In the genomic region with DNA sequence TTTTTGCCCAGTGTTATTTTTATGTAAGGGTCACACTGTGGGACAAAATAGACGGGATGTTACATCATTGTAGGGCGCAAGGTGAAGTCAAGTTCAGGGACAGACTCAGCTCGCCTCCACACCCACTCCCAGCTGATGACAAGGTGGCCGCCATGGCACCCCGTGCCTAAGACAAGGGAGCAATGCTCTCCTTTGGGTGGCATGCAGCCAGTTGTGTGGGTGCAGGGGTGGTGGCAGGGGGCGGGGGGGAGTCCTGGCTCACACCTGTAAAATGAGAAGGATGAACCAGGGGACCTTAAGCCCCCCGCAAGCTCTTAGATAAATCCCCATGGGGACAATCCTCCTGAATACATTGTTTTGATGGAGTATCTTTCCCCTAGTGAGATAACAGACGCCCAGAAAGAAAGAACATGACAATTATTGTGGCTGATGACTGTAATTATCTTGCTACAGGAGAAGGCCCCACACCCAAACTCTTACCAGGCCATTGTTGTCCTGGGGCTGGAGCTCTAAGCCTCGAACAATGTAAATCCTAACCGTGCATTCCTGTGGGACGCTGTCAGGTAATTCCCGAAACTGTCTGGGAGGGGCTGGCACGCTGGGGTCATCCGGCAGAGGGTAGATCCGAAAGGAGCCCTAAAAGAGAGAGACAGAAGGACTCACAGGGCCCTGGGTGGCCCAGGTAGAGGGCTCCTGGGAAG, we compare ENCODE assay signal across 16 cellular contexts.
DNase-seq lines count a peak whose midpoint lies in the region; ATAC-seq, FAIRE-seq and TF ChIP-seq lines count a peak whose summit lies in the region.
"Had no signal": no experiment of that assay in that cellular context is flagged by ENCODE, and none has a peak within 500 bp of the region (broad histone marks: within the 10 kb centered on the region; RNA-seq: fewer than 3 reads in every experiment).

No MANE protein-coding gene starts in this region.

- H3K4ac ChIP-seq in mesendoderm (ENCODE audit: low read depth, low read length): peak overlapping the region; percentile 95

- H4K8ac ChIP-seq in mesendoderm (ENCODE audit: low read depth, low read length): peak overlapping the region; percentile 67

- no peaks in the 10 kb centered on the region for H3K79me2 ChIP-seq in mesendoderm (ENCODE audit: control insufficient read depth, insufficient read depth, low read length)

- H3K4me2 ChIP-seq in mesendoderm (ENCODE audit: low read length): no peak overlapping the region

- no peak overlapping the region for H3K4me3 ChIP-seq in HEK293 (ENCODE audit: low read depth, low read length)
- H3K4me3 ChIP-seq in bronchial epithelial cell (ENCODE audit: low read depth, low read length): no peak overlapping the region
- H3K4me3 ChIP-seq in mesendoderm (ENCODE audit: low read length): no peak overlapping the region
- H3K4me3 ChIP-seq in body of pancreas: no peak overlapping the region
- H3K4me3 ChIP-seq: left ventricle myocardium inferior, ovary, thyroid gland had no signal

- CTCF ChIA-PET in HEK293 (lab: Yijun Ruan, JAX): interaction anchor here (0.6 to 1.0 kb wide), 4 partner anchors 15 to 253 kb away, joined by 3 to 5 read pairs (median 3); no protein-coding TSS in a partner anchor

- peak overlapping the region; percentile 54 for H3K18ac ChIP-seq in mesendoderm (ENCODE audit: low read length)

- H2BK5ac ChIP-seq in mesendoderm (ENCODE audit: low read length): peak overlapping the region; percentile 95

- ATAC-seq in HG03520 (IDR thresholded peaks at IDR 0.05; ENCODE audit: unreplicated experiment) (no peak), HG02610 (IDR thresholded peaks at IDR 0.05; ENCODE audit: unreplicated experiment) (no peak), body of pancreas (no peak), GM21528 (IDR thresholded peaks at IDR 0.05; ENCODE audit: low FRiP score, unreplicated experiment) (no peak)
- ATAC-seq: stimulated activated effector memory CD8-positive, alpha-beta T cell treated with anti-CD3 and anti-CD28 coated beads, Interleukin-12 subunit alpha, Interleukin-12 subunit beta, amount 100 ng/mL, for 72 hours had no signal

- POLR2A ChIA-PET in HEK293 (lab: Yijun Ruan, JAX): no interaction called here

- no peak for TF ChIP-seq POLR2A in body of pancreas (IDR thresholded peaks at IDR 0.05)

- no peak overlapping the region for H2AK5ac ChIP-seq in mesendoderm (ENCODE audit: low read length)

- WGBS in mesendoderm (ENCODE audit: extremely low coverage, insufficient coverage, low lambda C conversion rate): no CpG with 5 or more reads among the region's 15 CpGs
- WGBS in body of pancreas, 2 donors: 55 to 57% methylated on average over 14 to 15 of the region's 15 CpGs

- FAIRE-seq in bronchial epithelial cell (lab: Jason Lieb, UNC): no peak

- H3K79me1 ChIP-seq in mesendoderm (ENCODE audit: low read length): no peaks in the 10 kb centered on the region

- H3K27ac ChIP-seq in HEK293 (ENCODE audit: extremely low read depth, low read depth, low read length) (no peak overlapping the region), mesendoderm (ENCODE audit: low read depth, low read length) (peak overlapping the region; percentile 77), body of pancreas (no peak overlapping the region)
- H3K27ac ChIP-seq: left ventricle myocardium inferior, ovary, thyroid gland had no signal

- peak overlapping the region; percentile 85 for H3K56ac ChIP-seq in mesendoderm (ENCODE audit: low read length)

- peak overlapping the region; percentile 28 for H3K9ac ChIP-seq in mesendoderm (ENCODE audit: low read length)

- TF ChIP-seq CTCF in HEK293 (tag by site-specific recombination; IDR thresholded peaks at IDR 0.05): no peak
- TF ChIP-seq CTCF in bronchial epithelial cell (IDR thresholded peaks at IDR 0.05; ENCODE audit: insufficient read depth, low read length, severe bottlenecking): no peak
- TF ChIP-seq CTCF in body of pancreas (IDR thresholded peaks at IDR 0.05): no peak

- peak; percentile 82 for DNase-seq in NCI-H2227 treated with DMSO at 0.1 percent for 48 hours (lab: John Stamatoyannopoulos, UW)
- DNase-seq in bronchial epithelial cell (ENCODE audit: low read depth): peak; percentile 40
- DNase-seq in mesendoderm: peak; percentile 98
- DNase-seq in body of pancreas: no peak
- DNase-seq: activated naive CD8-positive, alpha-beta T cell treated with anti-CD3 and anti-CD28 coated beads for 36 hours; activated T-cell treated with anti-CD3 and anti-CD28 coated beads, Interleukin-2, amount 50 U/mL, for 48 hours; effector CD4-positive, alpha-beta T cell; left ventricle myocardium inferior; OCI-M1; ovary; thyroid gland had no signal

- H3K23ac ChIP-seq in mesendoderm (ENCODE audit: low read length): no peak overlapping the region

- H3K4me1 ChIP-seq in HEK293 (ENCODE audit: control insufficient read depth, insufficient read depth, low read length) (no peaks in the 10 kb centered on the region), mesendoderm (ENCODE audit: control insufficient read depth, low read depth, low read length) (peaks cover 17% of the 10 kb centered on the region), body of pancreas (no peaks in the 10 kb centered on the region)
- H3K4me1 ChIP-seq: left ventricle myocardium inferior, thyroid gland had no signal

- H3K27me3 ChIP-seq in bronchial epithelial cell (ENCODE audit: control insufficient read depth, insufficient read depth, low read length) (no peaks in the 10 kb centered on the region), mesendoderm (ENCODE audit: insufficient read depth, low read length, poor library complexity) (no peaks in the 10 kb centered on the region), body of pancreas (no peaks in the 10 kb centered on the region)
- H3K27me3 ChIP-seq: ovary, thyroid gland had no signal

- H3K9me3 ChIP-seq in HEK293 (ENCODE audit: control insufficient read depth, insufficient read depth, low read depth, low read length) (no peaks in the 10 kb centered on the region), body of pancreas (no peaks in the 10 kb centered on the region)
- H3K9me3 ChIP-seq: left ventricle myocardium inferior, ovary, thyroid gland had no signal

- intact Hi-C loops in body of pancreas (cut with DNase I): no loop called here

- H2BK120ac ChIP-seq in mesendoderm (ENCODE audit: low read depth, low read length): peak overlapping the region; percentile 56

- no peaks in the 10 kb centered on the region for H3K36me3 ChIP-seq in HEK293 (ENCODE audit: control insufficient read depth in 2 of 2, insufficient read depth in 1 of 2, low read length in 2 of 2)
- peaks cover 44% of the 10 kb centered on the region for H3K36me3 ChIP-seq in bronchial epithelial cell (ENCODE audit: control insufficient read depth, insufficient read depth, low read length)
- H3K36me3 ChIP-seq in mesendoderm (ENCODE audit: control insufficient read depth, insufficient read depth, low read length): no peaks in the 10 kb centered on the region
- H3K36me3 ChIP-seq in body of pancreas (replicated peaks in 1 of 2; ENCODE audit: insufficient read depth in 1 of 2, low read depth in 2 of 2): peaks cover 0 to 2% of the 10 kb centered on the region in 2 donors

- H4K5ac ChIP-seq in mesendoderm (ENCODE audit: low read length): no peak overlapping the region

- peak overlapping the region; percentile 14 for H2BK15ac ChIP-seq in mesendoderm (replicated peaks; ENCODE audit: low read depth)

TF ChIP-seq in HEK293, 187 proteins besides CTCF, POLR2A, EP300 and RAD21:
- TF ChIP-seq SP7 (tag by site-specific recombination; IDR thresholded peaks at IDR 0.05): peak; percentile 95
- TF ChIP-seq ZNF121 (tag by site-specific recombination; IDR thresholded peaks at IDR 0.05): no peak
- no peak for TF ChIP-seq ZFHX2 (tag by site-specific recombination; conservative IDR thresholded peaks at IDR 0.05)
- no peak for TF ChIP-seq ZNF16 (tag by site-specific recombination; IDR thresholded peaks at IDR 0.05; ENCODE audit: low read depth)

Comparison
In these comparisons a context has a peak if more than half of its experiments do, and no peak if none do; other contexts are left out.
1. DNase-seq: peak in NCI-H2227 treated with DMSO at 0.1 percent for 48 hours (single experiment), bronchial epithelial cell (single experiment) and mesendoderm (single experiment); none in body of pancreas (0 of 4).